9 cellular contexts compared by ENCODE assay signal in genomic region chr15:78034495-78035191, GRCh38. TPM values are rescaled to one million over a fixed set of nuclear protein-coding genes. Genes with fewer than 3 reads are reported as not detected.
DNase-seq lines count a peak whose midpoint lies in the region; ATAC-seq and TF ChIP-seq lines count a peak whose summit lies in the region.
"Had no signal": no experiment of that assay in that cellular context is flagged by ENCODE, and none has a peak within 500 bp of the region (broad histone marks: within the 10 kb centered on the region; RNA-seq: fewer than 3 reads in every experiment).

No MANE protein-coding gene starts in this region.

- no peaks in the 10 kb centered on the region for H3K4me1 Mint-ChIP-seq in endodermal cell

- intact Hi-C loops in mucosa of descending colon (cut with DNase I, micrococcal nuclease), result no loop called here

- H3K4me3 Mint-ChIP-seq in endodermal cell, result no peak overlapping the region

- WGBS in endodermal cell (ENCODE audit: insufficient coverage in 1 of 2, insufficient read length in 1 of 2), 2 experiments, result 86% methylated on average over 7 to 13 of the region's 13 CpGs

- peak; percentile 80 for ATAC-seq in GM18498 (IDR thresholded peaks at IDR 0.05; ENCODE audit: unreplicated experiment)
- ATAC-seq in HG02870 (IDR thresholded peaks at IDR 0.05; ENCODE audit: unreplicated experiment), result peak; percentile 89
- ATAC-seq in mucosa of descending colon, result peak; percentile 75

- DNase-seq in T follicular helper cell (ENCODE audit: low read depth) (peak; percentile 73), mucosa of descending colon (peak in 2 of 3 donors; percentile 61 to 85), Ammon's horn (ENCODE audit: low spot score) (no peak), endodermal cell (no peak)
- DNase-seq in activated naive CD8-positive, alpha-beta T cell treated with anti-CD3 and anti-CD28 coated beads, Interleukin-2, amount 50 U/mL, for 16 hours (ENCODE audit: low read depth, low spot score), result peak; percentile 56
- DNase-seq in stimulated activated CD8-positive, alpha-beta memory T cell treated with anti-CD3 and anti-CD28 coated beads, Interleukin-7, amount 100 ng/mL, for 48 hours (ENCODE audit: extremely low read depth in 1 of 2, low read depth in 1 of 2), result peak; percentile 58 to 88

- H3K27me3 ChIP-seq in endodermal cell (ENCODE audit: control insufficient read depth, insufficient read depth, low read length, poor library complexity, severe bottlenecking), result no peaks in the 10 kb centered on the region

- H3K4me3 ChIP-seq in mucosa of descending colon (no peak overlapping the region), endodermal cell (ENCODE audit: low read length) (no peak overlapping the region)

- H3K36me3 ChIP-seq in mucosa of descending colon (ENCODE audit: low read depth) (no peaks in the 10 kb centered on the region), endodermal cell (ENCODE audit: control insufficient read depth, insufficient read depth, low read length) (no peaks in the 10 kb centered on the region)

- no peaks in the 10 kb centered on the region for H3K27me3 Mint-ChIP-seq in endodermal cell (ENCODE audit: insufficient read depth)

- H3K27ac ChIP-seq in endodermal cell (ENCODE audit: low read depth, low read length), result no peak overlapping the region

- no peaks in the 10 kb centered on the region for H3K9me3 ChIP-seq in mucosa of descending colon
- H3K9me3 ChIP-seq in endodermal cell (ENCODE audit: control insufficient read depth, low read length), result no peaks in the 10 kb centered on the region

- no peaks in the 10 kb centered on the region for H3K36me3 Mint-ChIP-seq in endodermal cell (ENCODE audit: low read depth)

- H3K4me1 ChIP-seq in mucosa of descending colon (ENCODE audit: low read depth) (peaks cover 20% of the 10 kb centered on the region), endodermal cell (ENCODE audit: control insufficient read depth, insufficient read depth, low read length) (no peaks in the 10 kb centered on the region)

- H3K9me3 Mint-ChIP-seq in endodermal cell, result no peaks in the 10 kb centered on the region

- TF ChIP-seq CTCF in mucosa of descending colon (IDR thresholded peaks at IDR 0.05) (no peak), endodermal cell (conservative IDR thresholded peaks at IDR 0.05) (no peak)

- H3K27ac Mint-ChIP-seq in endodermal cell, result no peak overlapping the region

- H3K9ac ChIP-seq in endodermal cell (ENCODE audit: extremely low read depth, low read length, poor library complexity, severe bottlenecking), result no peak overlapping the region

RNA-seq across cellular contexts. Expression of gene TBC1D2B, which starts 42.9 kb away (rescaled TPM):
- 10 to 100 TPM; 54.8 to 65.6 (median 57.0) TPM for total RNA-seq in mucosa of descending colon
- 10 to 100 TPM; 13.8 to 23.8 TPM for total RNA-seq in endodermal cell
- 10.7 TPM for polyA plus RNA-seq in endodermal cell (2013, experiment 1 of 2)
- 12.9 TPM for polyA plus RNA-seq in endodermal cell (2013, experiment 2 of 2)

RNA-seq across cellular contexts. Expression of gene SH2D7, which starts 57.7 kb away (rescaled TPM):
- total RNA-seq in mucosa of descending colon (1 to 10 TPM; 1.9 to 2.8 (median 2.2) TPM), endodermal cell (not detected)
- polyA plus RNA-seq in endodermal cell (2013, experiment 1 of 2), result not detected
- not detected for polyA plus RNA-seq in endodermal cell (2013, experiment 2 of 2)
- total RNA-seq: mononuclear cell had no signal

Comparison
In these comparisons a context has a peak if more than half of its experiments do, and no peak if none do; other contexts are left out.
1. DNase-seq: peak in T follicular helper cell (single experiment), activated naive CD8-positive, alpha-beta T cell treated with anti-CD3 and anti-CD28 coated beads, Interleukin-2, amount 50 U/mL, for 16 hours (single experiment), mucosa of descending colon (2 of 3) and stimulated activated CD8-positive, alpha-beta memory T cell treated with anti-CD3 and anti-CD28 coated beads, Interleukin-7, amount 100 ng/mL, for 48 hours (2 of 2); none in Ammon's horn (single experiment) and endodermal cell (single experiment).
2. Peak in every context shown above with its lines, with median percentiles within 50 percentile points of each other: ATAC-seq.